In the genomic region with DNA sequence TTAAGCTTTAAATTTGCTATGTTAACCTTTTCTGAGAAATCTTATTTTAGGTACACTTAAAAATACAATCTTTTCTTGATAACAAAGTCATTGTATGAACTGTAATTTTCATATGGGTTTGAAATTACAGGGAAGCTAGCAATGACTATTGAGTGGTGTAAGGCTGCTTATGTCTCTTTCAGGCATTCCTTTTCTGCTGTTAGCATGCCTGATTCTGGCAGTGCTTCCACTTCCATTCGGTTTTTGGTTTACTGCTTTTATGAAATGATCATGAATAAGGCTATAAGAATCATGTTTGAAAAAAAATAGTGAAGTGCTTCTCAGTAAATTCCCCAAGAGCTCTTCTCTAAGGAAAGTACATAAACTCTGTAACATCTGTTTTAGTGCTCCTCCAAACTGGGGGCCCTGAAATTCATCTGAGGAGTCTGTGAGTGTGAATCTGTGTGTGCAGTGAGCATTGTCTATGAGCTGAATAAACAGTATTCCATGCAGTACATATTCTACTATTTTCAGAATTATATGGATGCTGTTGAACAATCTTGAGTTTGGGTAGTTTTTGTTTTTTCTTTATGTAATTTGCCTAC, we compare ENCODE assay signal across 11 cellular contexts.
A peak's percentile ranks its signal among the peaks of the same experiment; 100 is the strongest.
DNase-seq lines count a peak whose midpoint lies in the region; ATAC-seq and TF ChIP-seq lines count a peak whose summit lies in the region.
"Had no signal": no experiment of that assay in that cellular context is flagged by ENCODE, and none has a peak within 500 bp of the region (broad histone marks: within the 10 kb centered on the region; RNA-seq: fewer than 3 reads in every experiment).

No MANE protein-coding gene starts in this region.

- intact Hi-C loops in activated CD4-positive, alpha-beta memory T cell treated with anti-CD3 and anti-CD28 coated beads for 36 hours (cut with micrococcal nuclease): loop anchor here (5.0 kb wide), 1 partner anchor 166 kb away; no protein-coding TSS in a partner anchor

- DNase-seq in AG09319 (ENCODE audit: extremely low read depth, low read depth) (peak; percentile 31), astrocyte of the spinal cord (ENCODE audit: low read depth, low spot score) (peak; percentile 55), ureter (ENCODE audit: low spot score) (no peak)
- no peak for DNase-seq in activated CD4-positive, alpha-beta memory T cell treated with anti-CD3 and anti-CD28 coated beads for 36 hours
- no peak for DNase-seq in stimulated activated CD4-positive, alpha-beta T cell treated with anti-CD3 and anti-CD28 coated beads, Interleukin-1b, Interleukin-23, amount 100 ng/mL, for 48 hours
- no peak for DNase-seq in stimulated activated CD4-positive, alpha-beta T cell treated with anti-CD3 and anti-CD28 coated beads, Interleukin-15, amount 100 ng/mL, for 24 hours
- DNase-seq: Caco-2; stimulated activated naive CD4-positive, alpha-beta T cell had no signal

- in situ Hi-C loops in astrocyte of the spinal cord (cut with HindIII; ENCODE audit: low sequenced_read_pairs): no loop called here

- CTCF ChIA-PET in activated CD4-positive, alpha-beta memory T cell treated with anti-CD3 and anti-CD28 coated beads for 36 hours (lab: Charles Lee): interaction anchor here (0.9 to 1.2 kb wide), 4 partner anchors 25 to 77 kb away, joined by 3 read pairs; no protein-coding TSS in a partner anchor

- no peaks in the 10 kb centered on the region for H3K27me3 Mint-ChIP-seq in activated CD4-positive, alpha-beta memory T cell treated with anti-CD3 and anti-CD28 coated beads for 36 hours

- peaks cover 15% of the 10 kb centered on the region for H3K4me1 Mint-ChIP-seq in activated CD4-positive, alpha-beta memory T cell treated with anti-CD3 and anti-CD28 coated beads for 36 hours (ENCODE audit: low read depth)

- peaks cover 3% of the 10 kb centered on the region for H3K9me3 Mint-ChIP-seq in activated CD4-positive, alpha-beta memory T cell treated with anti-CD3 and anti-CD28 coated beads for 36 hours

- peaks cover 5% of the 10 kb centered on the region for H3K36me3 Mint-ChIP-seq in activated CD4-positive, alpha-beta memory T cell treated with anti-CD3 and anti-CD28 coated beads for 36 hours

- no peak overlapping the region for H3K4me3 Mint-ChIP-seq in activated CD4-positive, alpha-beta memory T cell treated with anti-CD3 and anti-CD28 coated beads for 36 hours

- no peak overlapping the region for H3K27ac Mint-ChIP-seq in activated CD4-positive, alpha-beta memory T cell treated with anti-CD3 and anti-CD28 coated beads for 36 hours

- H3K4me3 ChIP-seq in astrocyte of the spinal cord (ENCODE audit: low read depth, low read length): no peak overlapping the region
- H3K4me3 ChIP-seq: cardiac muscle cell had no signal

- POLR2A ChIA-PET in activated CD4-positive, alpha-beta memory T cell treated with anti-CD3 and anti-CD28 coated beads for 36 hours (lab: Charles Lee): interaction anchor here (1.1 kb wide), 1 partner anchor 26 kb away, joined by 3 read pairs; no protein-coding TSS in a partner anchor

- no peak for TF ChIP-seq CTCF in AG09319 (IDR thresholded peaks at IDR 0.05; ENCODE audit: low read depth, low read length)
- TF ChIP-seq CTCF in astrocyte of the spinal cord (IDR thresholded peaks at IDR 0.05; ENCODE audit: low read depth, low read length): no peak

- ATAC-seq in GM19043 (IDR thresholded peaks at IDR 0.05; ENCODE audit: low read depth, unreplicated experiment) (peak; percentile 16), HG03095 (IDR thresholded peaks at IDR 0.05; ENCODE audit: unreplicated experiment) (peak; percentile 24)

Comparison
In these comparisons a context has a peak if more than half of its experiments do, and no peak if none do; other contexts are left out.
1. DNase-seq: peak in AG09319 (single experiment) and astrocyte of the spinal cord (single experiment); none in activated CD4-positive, alpha-beta memory T cell treated with anti-CD3 and anti-CD28 coated beads for 36 hours (single experiment), ureter (single experiment), stimulated activated CD4-positive, alpha-beta T cell treated with anti-CD3 and anti-CD28 coated beads, Interleukin-1b, Interleukin-23, amount 100 ng/mL, for 48 hours (single experiment) and stimulated activated CD4-positive, alpha-beta T cell treated with anti-CD3 and anti-CD28 coated beads, Interleukin-15, amount 100 ng/mL, for 24 hours (single experiment).